ENCODE assay signal across 1 cellular context in the genomic region with DNA sequence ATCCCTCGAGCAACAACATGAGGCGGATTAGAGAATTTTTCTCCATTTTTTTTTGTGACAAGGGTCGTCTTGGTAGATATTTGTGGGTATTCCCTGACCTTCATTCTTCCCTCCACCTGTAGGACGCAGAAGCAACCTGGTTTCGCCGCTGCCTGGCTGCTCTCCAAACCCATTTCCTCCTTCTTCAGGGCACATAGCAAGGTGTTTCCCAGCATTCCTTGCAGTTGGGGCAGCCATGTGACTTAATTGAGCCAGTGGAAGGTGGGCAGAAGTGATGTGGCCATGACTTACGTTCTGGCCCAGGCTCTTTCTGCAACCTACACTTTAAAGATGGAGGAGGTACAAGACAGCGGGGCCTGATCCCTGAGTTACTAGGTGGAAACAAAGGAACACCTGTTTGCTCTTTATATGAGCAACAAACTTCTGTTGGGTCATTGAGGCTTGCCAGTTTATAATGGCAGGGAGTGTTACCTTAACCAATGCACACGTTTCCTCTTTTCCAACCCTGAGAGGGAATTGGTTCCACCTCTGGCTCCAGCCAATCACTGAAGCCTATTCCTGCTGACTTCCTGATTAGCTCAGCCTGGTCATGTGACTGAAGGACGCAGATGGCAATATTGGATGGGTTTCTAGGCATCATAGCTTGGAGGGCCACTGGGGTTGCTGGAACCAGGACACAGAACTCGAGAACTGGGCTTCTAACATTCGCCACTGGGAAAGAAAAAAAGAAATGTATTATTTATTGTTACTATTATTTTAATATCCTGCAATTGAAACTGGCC.
TF ChIP-seq lines count a peak whose summit lies in the region.

No MANE protein-coding gene starts in this region.

TF ChIP-seq in K562, 482 proteins besides CTCF, POLR2A, EP300 and RAD21 (continued from another document):
- TF ChIP-seq TFE3 (CRISPR knock-in tag; IDR thresholded peaks at IDR 0.05) = peak; percentile 75
- TF ChIP-seq SUPT5H (IDR thresholded peaks at IDR 0.05) = no peak
- TF ChIP-seq, protein P1, sequence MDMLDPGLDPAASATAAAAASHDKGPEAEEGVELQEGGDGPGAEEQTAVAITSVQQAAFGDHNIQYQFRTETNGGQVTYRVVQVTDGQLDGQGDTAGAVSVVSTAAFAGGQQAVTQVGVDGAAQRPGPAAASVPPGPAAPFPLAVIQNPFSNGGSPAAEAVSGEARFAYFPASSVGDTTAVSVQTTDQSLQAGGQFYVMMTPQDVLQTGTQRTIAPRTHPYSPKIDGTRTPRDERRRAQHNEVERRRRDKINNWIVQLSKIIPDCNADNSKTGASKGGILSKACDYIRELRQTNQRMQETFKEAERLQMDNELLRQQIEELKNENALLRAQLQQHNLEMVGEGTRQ (CRISPR knock-in tag; IDR thresholded peaks at IDR 0.05) = peak; percentile 72
- peak; percentile 75 for TF ChIP-seq RAD51 (IDR thresholded peaks at IDR 0.05; ENCODE audit: borderline replicate concordance, low read depth)
- TF ChIP-seq, protein P2, sequence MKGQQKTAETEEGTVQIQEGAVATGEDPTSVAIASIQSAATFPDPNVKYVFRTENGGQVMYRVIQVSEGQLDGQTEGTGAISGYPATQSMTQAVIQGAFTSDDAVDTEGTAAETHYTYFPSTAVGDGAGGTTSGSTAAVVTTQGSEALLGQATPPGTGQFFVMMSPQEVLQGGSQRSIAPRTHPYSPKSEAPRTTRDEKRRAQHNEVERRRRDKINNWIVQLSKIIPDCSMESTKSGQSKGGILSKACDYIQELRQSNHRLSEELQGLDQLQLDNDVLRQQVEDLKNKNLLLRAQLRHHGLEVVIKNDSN (CRISPR knock-in tag; IDR thresholded peaks at IDR 0.05) = peak; percentile 49
- TF ChIP-seq TOE1 (IDR thresholded peaks at IDR 0.05; ENCODE audit: borderline replicate concordance) = 0 out of 2 replicates have a peak, but pooled peaks have one; percentile 55
- no peak for TF ChIP-seq TOE1 (CRISPR knock-in tag; IDR thresholded peaks at IDR 0.05; ENCODE audit: borderline replicate concordance, low read depth)
- TF ChIP-seq NFYB (IDR thresholded peaks at IDR 0.05; ENCODE audit: extremely low read depth, insufficient read length) = peak; percentile 10
